Comparison of ENCODE assay signal across 19 cellular contexts in genomic region chrX:36334508-36335015, GRCh38.
DNase-seq lines count a peak whose midpoint lies in the region; ATAC-seq, FAIRE-seq and TF ChIP-seq lines count a peak whose summit lies in the region.
"Had no signal": no experiment of that assay in that cellular context is flagged by ENCODE, and none has a peak within 500 bp of the region (broad histone marks: within the 10 kb centered on the region; RNA-seq: fewer than 3 reads in every experiment).

No MANE protein-coding gene starts in this region.

- no peak overlapping the region for H3K4ac ChIP-seq in trophoblast cell (ENCODE audit: low read depth, low read length)

- H3K9me3 ChIP-seq in trophoblast cell (ENCODE audit: insufficient read depth, low read depth, low read length), result no peaks in the 10 kb centered on the region
- no peaks in the 10 kb centered on the region for H3K9me3 ChIP-seq in naive thymus-derived CD4-positive, alpha-beta T cell (ENCODE audit: control insufficient read depth in 2 of 3, low read length in 3 of 3)
- H3K9me3 ChIP-seq in CD8-positive, alpha-beta T cell (ENCODE audit: low read length), result no peaks in the 10 kb centered on the region
- H3K9me3 ChIP-seq: BLaER1, HAP-1 had no signal

- no peak overlapping the region for H2BK12ac ChIP-seq in trophoblast cell (ENCODE audit: low read length)

- H2BK5ac ChIP-seq in trophoblast cell (ENCODE audit: low read depth, low read length, poor library complexity), result no peak overlapping the region

- no peak overlapping the region for H3K9ac ChIP-seq in trophoblast cell (ENCODE audit: low read length)
- H3K9ac ChIP-seq: BLaER1, GM23248 had no signal

- H3K36me3 Mint-ChIP-seq in naive thymus-derived CD4-positive, alpha-beta T cell, result no peaks in the 10 kb centered on the region
- no peaks in the 10 kb centered on the region for H3K36me3 Mint-ChIP-seq in CD8-positive, alpha-beta T cell
- H3K36me3 Mint-ChIP-seq: CD14-positive monocyte; CD4-positive, alpha-beta memory T cell had no signal

- H3K4me3 Mint-ChIP-seq in naive thymus-derived CD4-positive, alpha-beta T cell, result no peak overlapping the region
- no peak overlapping the region for H3K4me3 Mint-ChIP-seq in CD8-positive, alpha-beta T cell
- H3K4me3 Mint-ChIP-seq: CD14-positive monocyte; CD4-positive, alpha-beta memory T cell had no signal

- H2AK5ac ChIP-seq in trophoblast cell (ENCODE audit: low read length), result no peak overlapping the region

- CTCF ChIA-PET in naive thymus-derived CD4-positive, alpha-beta T cell (lab: Charles Lee), result no interaction called here
- CTCF ChIA-PET in CD8-positive, alpha-beta T cell (lab: Charles Lee), result no interaction called here

- no peaks in the 10 kb centered on the region for H3K4me1 ChIP-seq in trophoblast cell (ENCODE audit: control insufficient read depth in 1 of 2, insufficient read depth in 2 of 2, low read length in 2 of 2)
- no peaks in the 10 kb centered on the region for H3K4me1 ChIP-seq in naive thymus-derived CD4-positive, alpha-beta T cell (ENCODE audit: control insufficient read depth in 2 of 2, insufficient read depth in 2 of 2, low read length in 2 of 2)
- no peaks in the 10 kb centered on the region for H3K4me1 ChIP-seq in CD8-positive, alpha-beta T cell (ENCODE audit: insufficient read depth, low read length)
- H3K4me1 ChIP-seq: BLaER1, HAP-1 had no signal

- H3K4me2 ChIP-seq in trophoblast cell (ENCODE audit: low read length), result no peak overlapping the region
- H3K4me2 ChIP-seq: BLaER1 had no signal

- H3K23ac ChIP-seq in trophoblast cell (ENCODE audit: low read length), result no peak overlapping the region

- no peak overlapping the region for H2AFZ ChIP-seq in trophoblast cell (ENCODE audit: insufficient read depth, low read length, poor library complexity)
- H2AFZ ChIP-seq: GM23248 had no signal

- H4K12ac ChIP-seq in trophoblast cell (ENCODE audit: low read depth, low read length), result no peak overlapping the region

- no peak overlapping the region for H3K18ac ChIP-seq in trophoblast cell (ENCODE audit: low read length)

- no peak overlapping the region for H3K27ac Mint-ChIP-seq in naive thymus-derived CD4-positive, alpha-beta T cell
- no peak overlapping the region for H3K27ac Mint-ChIP-seq in CD8-positive, alpha-beta T cell
- H3K27ac Mint-ChIP-seq: CD14-positive monocyte; CD4-positive, alpha-beta memory T cell had no signal

- no peaks in the 10 kb centered on the region for H3K79me2 ChIP-seq in trophoblast cell (ENCODE audit: control insufficient read depth, insufficient read depth, low read length, poor library complexity)

- H3K27me3 Mint-ChIP-seq in naive thymus-derived CD4-positive, alpha-beta T cell, result no peaks in the 10 kb centered on the region
- no peaks in the 10 kb centered on the region for H3K27me3 Mint-ChIP-seq in CD8-positive, alpha-beta T cell (ENCODE audit: low read depth)
- H3K27me3 Mint-ChIP-seq: CD4-positive, alpha-beta memory T cell had no signal

- DNase-seq in ELR (ENCODE audit: low read depth) (peak; percentile 48), NCI-H226 (peak; percentile 61), bronchial epithelial cell (ENCODE audit: low read depth) (peak; percentile 0), trophoblast cell (peak; percentile 5 to 60), NCI-H446 (lab: John Stamatoyannopoulos, UW) (no peak), retina (no peak)
- DNase-seq in naive thymus-derived CD4-positive, alpha-beta T cell, result no peak
- DNase-seq in CD8-positive, alpha-beta T cell, result no peak
- DNase-seq: 8988T; Calu3; CD4-positive, alpha-beta memory T cell; DMS79 treated with DMSO at 0.1 percent for 48 hours; GM23248; IMR-90 had no signal

- H3K9me3 Mint-ChIP-seq in naive thymus-derived CD4-positive, alpha-beta T cell, result peaks cover 0 to 17% (median 2%) of the 10 kb centered on the region in 11 donors
- peaks cover 3% of the 10 kb centered on the region for H3K9me3 Mint-ChIP-seq in CD8-positive, alpha-beta T cell
- H3K9me3 Mint-ChIP-seq: CD14-positive monocyte had no signal

- intact Hi-C loops in naive thymus-derived CD4-positive, alpha-beta T cell (cut with micrococcal nuclease), result no loop called here
- intact Hi-C loops in CD8-positive, alpha-beta T cell (cut with DNase I, micrococcal nuclease), result no loop called here

- FAIRE-seq in bronchial epithelial cell (lab: Jason Lieb, UNC), result no peak
- FAIRE-seq: GM12878, GM19239 had no signal

- no peak overlapping the region for H2BK120ac ChIP-seq in trophoblast cell (ENCODE audit: insufficient read depth, low read length, poor library complexity)

- ATAC-seq in naive thymus-derived CD4-positive, alpha-beta T cell, result no peak
- ATAC-seq in CD8-positive, alpha-beta T cell, result no peak
- ATAC-seq: GM12878 had no signal

- WGBS in trophoblast cell (ENCODE audit: extremely low coverage, insufficient coverage, insufficient read length), result no CpG with 5 or more reads among the region's 1 CpG

- H3K27me3 ChIP-seq in bronchial epithelial cell (ENCODE audit: control insufficient read depth, insufficient read depth, low read length) (no peaks in the 10 kb centered on the region), trophoblast cell (ENCODE audit: insufficient read depth, low read length) (no peaks in the 10 kb centered on the region)
- H3K27me3 ChIP-seq in naive thymus-derived CD4-positive, alpha-beta T cell (ENCODE audit: control insufficient read depth in 2 of 2, insufficient read depth in 2 of 2, low read length in 2 of 2), result no peaks in the 10 kb centered on the region
- H3K27me3 ChIP-seq in CD8-positive, alpha-beta T cell (ENCODE audit: insufficient read depth, low read length), result no peaks in the 10 kb centered on the region

- H3K36me3 ChIP-seq in bronchial epithelial cell (ENCODE audit: control insufficient read depth, insufficient read depth, low read length) (no peaks in the 10 kb centered on the region), trophoblast cell (ENCODE audit: control insufficient read depth in 1 of 2, insufficient read depth in 2 of 2, low read length in 2 of 2) (no peaks in the 10 kb centered on the region)
- no peaks in the 10 kb centered on the region for H3K36me3 ChIP-seq in naive thymus-derived CD4-positive, alpha-beta T cell (ENCODE audit: control insufficient read depth in 2 of 3, insufficient read depth in 3 of 3, low read length in 3 of 3)
- no peaks in the 10 kb centered on the region for H3K36me3 ChIP-seq in CD8-positive, alpha-beta T cell (ENCODE audit: insufficient read depth, low read length)
- H3K36me3 ChIP-seq: BLaER1, HAP-1 had no signal

- POLR2A ChIA-PET in naive thymus-derived CD4-positive, alpha-beta T cell (lab: Charles Lee), result no interaction called here
- POLR2A ChIA-PET in CD8-positive, alpha-beta T cell (lab: Charles Lee), result no interaction called here

- no peak overlapping the region for H3K14ac ChIP-seq in trophoblast cell (ENCODE audit: low read length)

- H3K27ac ChIP-seq in trophoblast cell (ENCODE audit: low read depth, low read length), result no peak overlapping the region
- no peak overlapping the region for H3K27ac ChIP-seq in naive thymus-derived CD4-positive, alpha-beta T cell (ENCODE audit: low read depth, low read length)
- no peak overlapping the region for H3K27ac ChIP-seq in CD8-positive, alpha-beta T cell (ENCODE audit: low read depth, low read length)
- H3K27ac ChIP-seq: BLaER1, GM23248 had no signal

- TF ChIP-seq CTCF in bronchial epithelial cell (IDR thresholded peaks at IDR 0.05; ENCODE audit: insufficient read depth, low read length, severe bottlenecking), result no peak
- TF ChIP-seq CTCF in CD8-positive, alpha-beta T cell (IDR thresholded peaks at IDR 0.05), result no peak

- H3K4me3 ChIP-seq in bronchial epithelial cell (ENCODE audit: low read depth, low read length) (no peak overlapping the region), trophoblast cell (ENCODE audit: low read depth, low read length) (no peak overlapping the region)
- H3K4me3 ChIP-seq in naive thymus-derived CD4-positive, alpha-beta T cell (ENCODE audit: low read length), result no peak overlapping the region
- H3K4me3 ChIP-seq in CD8-positive, alpha-beta T cell (ENCODE audit: low read depth, low read length), result no peak overlapping the region
- H3K4me3 ChIP-seq: BLaER1, GM12878, GM23248, HAP-1 had no signal

- no peak overlapping the region for H4K8ac ChIP-seq in trophoblast cell (ENCODE audit: low read depth, low read length)

- H3K4me1 Mint-ChIP-seq in naive thymus-derived CD4-positive, alpha-beta T cell, result no peaks in the 10 kb centered on the region
- no peaks in the 10 kb centered on the region for H3K4me1 Mint-ChIP-seq in CD8-positive, alpha-beta T cell (ENCODE audit: low read depth)
- H3K4me1 Mint-ChIP-seq: CD14-positive monocyte; CD4-positive, alpha-beta memory T cell had no signal

- H3K79me1 ChIP-seq in trophoblast cell (ENCODE audit: low read length), result no peaks in the 10 kb centered on the region

- H4K91ac ChIP-seq in trophoblast cell (ENCODE audit: low read depth, low read length), result no peak overlapping the region

Comparison
In these comparisons a context has a peak if more than half of its experiments do, and no peak if none do; other contexts are left out.
1. DNase-seq: peak in ELR (single experiment), NCI-H226 (single experiment), bronchial epithelial cell (single experiment) and trophoblast cell (2 of 2); none in naive thymus-derived CD4-positive, alpha-beta T cell (0 of 9), NCI-H446 (0 of 2), CD8-positive, alpha-beta T cell (0 of 7) and retina (single experiment).